Comparison of ENCODE assay signal across 19 cellular contexts in genomic region chr6:137640086-137640485, GRCh38.
"Had no signal": no experiment of that assay in that cellular context is flagged by ENCODE, and none has a peak within 500 bp of the region (broad histone marks: within the 10 kb centered on the region; RNA-seq: fewer than 3 reads in every experiment).

No MANE protein-coding gene starts in this region.

- H3K27me3 ChIP-seq: sigmoid colon, stomach had no signal

- ATAC-seq: left cardiac atrium; lower lobe of right lung; naive thymus-derived CD4-positive, alpha-beta T cell; psoas muscle had no signal

- H3K4me3 ChIP-seq: left ventricle myocardium inferior, lower lobe of right lung, psoas muscle, sigmoid colon, skin epidermis, stomach had no signal

- FAIRE-seq: frontal cortex, kidney had no signal

- H3K9me3 ChIP-seq: left ventricle myocardium inferior, lower lobe of right lung, psoas muscle, sigmoid colon, stomach had no signal

- H3K27ac ChIP-seq: left ventricle myocardium inferior, lower lobe of right lung, parathyroid adenoma, psoas muscle, sigmoid colon, stomach had no signal

- H3K4me1 ChIP-seq: parathyroid adenoma had no signal

- DNase-seq: cortex of kidney; effector CD8-positive, alpha-beta T cell; immature natural killer cell; kidney; left cardiac atrium; left ventricle myocardium inferior; lower lobe of right lung; mesenchymal stem cell; naive thymus-derived CD4-positive, alpha-beta T cell; nephron progenitor cell; psoas muscle; sigmoid colon; stimulated activated CD4-positive, alpha-beta T cell treated with anti-CD3 and anti-CD28 coated beads, Interleukin-2, amount 100 ng/mL, for 24 hours; stimulated activated naive CD4-positive, alpha-beta T cell; stomach; trophoblast cell had no signal

- H3K36me3 ChIP-seq: left ventricle myocardium inferior, lower lobe of right lung, sigmoid colon, stomach had no signal
